ENCODE assay signal across 1 cellular context in genomic region chr9:111484564-111484878, GRCh38.
TF ChIP-seq lines count a peak whose summit lies in the region.

No MANE protein-coding gene starts in this region.

TF ChIP-seq in HepG2, 621 proteins besides CTCF, POLR2A, EP300 and RAD21 (continued from another document and continues in another):
- TF ChIP-seq MLX (CRISPR knock-in tag; IDR thresholded peaks at IDR 0.05) (0 out of 2 replicates have a peak, but pooled peaks have one; percentile 17), ZNF614 (CRISPR knock-in tag; IDR thresholded peaks at IDR 0.05; ENCODE audit: borderline replicate concordance) (no peak), MED8 (CRISPR knock-in tag; IDR thresholded peaks at IDR 0.05; ENCODE audit: insufficient replicate concordance) (no peak), ZBTB26 (CRISPR knock-in tag; IDR thresholded peaks at IDR 0.05; ENCODE audit: borderline replicate concordance) (no peak), TFDP2 (CRISPR knock-in tag; IDR thresholded peaks at IDR 0.05) (no peak), BRCA1 (CRISPR knock-in tag; IDR thresholded peaks at IDR 0.05) (no peak), NRL (CRISPR knock-in tag; IDR thresholded peaks at IDR 0.05; ENCODE audit: borderline replicate concordance) (no peak), ZNF343 (CRISPR knock-in tag; IDR thresholded peaks at IDR 0.05) (no peak), FOXA1 (IDR thresholded peaks at IDR 0.05) (no peak), FOXA1 (CRISPR knock-in tag; IDR thresholded peaks at IDR 0.05) (no peak), E2F1 (CRISPR knock-in tag; IDR thresholded peaks at IDR 0.05) (no peak; the same call in 1 of the 2 replicates), ZNF326 (CRISPR knock-in tag; IDR thresholded peaks at IDR 0.05; ENCODE audit: borderline replicate concordance) (no peak), SP5 (CRISPR knock-in tag; IDR thresholded peaks at IDR 0.05; ENCODE audit: borderline replicate concordance, low read depth) (no peak), PAX8 (CRISPR knock-in tag; IDR thresholded peaks at IDR 0.05; ENCODE audit: borderline replicate concordance) (no peak), NCOA1 (CRISPR knock-in tag; IDR thresholded peaks at IDR 0.05) (no peak), TMF1 (CRISPR knock-in tag; IDR thresholded peaks at IDR 0.05; ENCODE audit: low read depth) (no peak), ZSCAN12 (CRISPR knock-in tag; IDR thresholded peaks at IDR 0.05) (no peak), KIAA2018 (CRISPR knock-in tag; IDR thresholded peaks at IDR 0.05; ENCODE audit: borderline replicate concordance) (no peak), ZNF543 (CRISPR knock-in tag; IDR thresholded peaks at IDR 0.05) (peak; percentile 14; the same call in 1 of the 2 replicates), CREB1 (IDR thresholded peaks at IDR 0.05) (no peak), CREB1 (CRISPR knock-in tag; IDR thresholded peaks at IDR 0.05) (no peak), BRF2 (CRISPR knock-in tag; IDR thresholded peaks at IDR 0.05) (0 out of 2 replicates have a peak, but pooled peaks have one; percentile 11), GMEB1 (CRISPR knock-in tag; IDR thresholded peaks at IDR 0.05; ENCODE audit: borderline replicate concordance) (no peak), ZNF766 (CRISPR knock-in tag; IDR thresholded peaks at IDR 0.05; ENCODE audit: borderline replicate concordance) (no peak), ZBTB2 (CRISPR knock-in tag; IDR thresholded peaks at IDR 0.05; ENCODE audit: low read depth) (no peak), SIN3A (IDR thresholded peaks at IDR 0.05; ENCODE audit: borderline replicate concordance, low read depth, low read length) (no peak), ARID2 (CRISPR knock-in tag; IDR thresholded peaks at IDR 0.05; ENCODE audit: borderline replicate concordance) (0 out of 2 replicates have a peak, but pooled peaks have one; percentile 11), BRD4 (CRISPR knock-in tag; IDR thresholded peaks at IDR 0.05) (no peak), FOXK2 (IDR thresholded peaks at IDR 0.05) (no peak), ONECUT2 (CRISPR knock-in tag; IDR thresholded peaks at IDR 0.05) (no peak), ZNF143 (CRISPR knock-in tag; IDR thresholded peaks at IDR 0.05) (no peak), POLR2AphosphoS2 (IDR thresholded peaks at IDR 0.05; ENCODE audit: low read depth, low read length) (no peak), GRHL1 (CRISPR knock-in tag; conservative IDR thresholded peaks at IDR 0.05) (no peak), MEF2D (CRISPR knock-in tag; IDR thresholded peaks at IDR 0.05) (no peak), CEBPB (IDR thresholded peaks at IDR 0.05; ENCODE audit: borderline replicate concordance, low read depth, low read length) (peak; percentile 27; the same call in 1 of the 2 replicates), ZSCAN31 (CRISPR knock-in tag; IDR thresholded peaks at IDR 0.05; ENCODE audit: low read depth) (no peak), GATAD2A (CRISPR knock-in tag; IDR thresholded peaks at IDR 0.05) (peak; percentile 4; the same call in 1 of the 2 replicates), HDAC1 (CRISPR knock-in tag; IDR thresholded peaks at IDR 0.05) (peak; percentile 46; the same call in 1 of the 2 replicates), ZBTB34 (CRISPR knock-in tag; IDR thresholded peaks at IDR 0.05) (0 out of 2 replicates have a peak, but pooled peaks have one; percentile 2), ZNF441 (CRISPR knock-in tag; IDR thresholded peaks at IDR 0.05; ENCODE audit: borderline replicate concordance) (no peak), YEATS2 (CRISPR knock-in tag; IDR thresholded peaks at IDR 0.05; ENCODE audit: borderline replicate concordance) (no peak), KLF16 (CRISPR knock-in tag; IDR thresholded peaks at IDR 0.05) (no peak), SNAPC2 (CRISPR knock-in tag; IDR thresholded peaks at IDR 0.05) (peak; percentile 69; the same call in 1 of the 2 replicates), MIER2 (CRISPR knock-in tag; IDR thresholded peaks at IDR 0.05) (no peak), ZFAT (CRISPR knock-in tag; conservative IDR thresholded peaks at IDR 0.05) (no peak), MEIS2 (CRISPR knock-in tag; IDR thresholded peaks at IDR 0.05) (no peak)
